In genomic region chr16:85626191-85626951, GRCh38 we compare ENCODE assay signal across 14 cellular contexts. TPM values are rescaled to one million over a fixed set of nuclear protein-coding genes. Genes with fewer than 3 reads are reported as not detected.
DNase-seq lines count a peak whose midpoint lies in the region; ATAC-seq and TF ChIP-seq lines count a peak whose summit lies in the region.
"Had no signal": no experiment of that assay in that cellular context is flagged by ENCODE, and none has a peak within 500 bp of the region (broad histone marks: within the 10 kb centered on the region; RNA-seq: fewer than 3 reads in every experiment).

No MANE protein-coding gene starts in this region.

- no peaks in the 10 kb centered on the region for H3K27me3 Mint-ChIP-seq in CD4-positive, alpha-beta T cell

- intact Hi-C loops in heart right ventricle (cut with DNase I) (no loop called here), thyroid gland (cut with DNase I) (no loop called here)
- intact Hi-C loops in CD4-positive, alpha-beta T cell (cut with DNase I, micrococcal nuclease) = no loop called here

- H3K36me3 ChIP-seq in heart right ventricle (peaks cover 0 to 3% (median 0%) of the 10 kb centered on the region in 9 donors), thyroid gland (no peaks in the 10 kb centered on the region)
- H3K36me3 ChIP-seq: gastroesophageal sphincter had no signal

- H3K9me3 ChIP-seq in heart right ventricle (peaks cover 0 to 14% (median 6%) of the 10 kb centered on the region in 11 donors), thyroid gland (no peaks in the 10 kb centered on the region)
- peaks cover 8% of the 10 kb centered on the region for H3K9me3 ChIP-seq in CD4-positive, alpha-beta T cell (ENCODE audit: control insufficient read depth, low read length)

- peak in 5 of 8 donors; percentile 10 to 49 (median 32) for ATAC-seq in heart right ventricle
- ATAC-seq in CD4-positive, alpha-beta T cell (ENCODE audit: poor library complexity) = no peak
- ATAC-seq: gastroesophageal sphincter, HCT116, mucosa of descending colon had no signal

- H3K9me3 Mint-ChIP-seq in CD4-positive, alpha-beta T cell = no peaks in the 10 kb centered on the region

- TF ChIP-seq POLR2A in thyroid gland (IDR thresholded peaks at IDR 0.05) = no peak

- no peak overlapping the region for H3K4me3 Mint-ChIP-seq in CD4-positive, alpha-beta T cell

- POLR2A ChIA-PET in CD4-positive, alpha-beta T cell (lab: Charles Lee) = no interaction called here

- DNase-seq in NCI-H1092 (lab: John Stamatoyannopoulos, UW) (peak; percentile 88), NCI-H69 (lab: John Stamatoyannopoulos, UW) (peak; percentile 97), heart right ventricle (no peak), retina (peak; percentile 92), ureter (ENCODE audit: low spot score) (no peak), thyroid gland (no peak), OCI-M2 (lab: John Stamatoyannopoulos, UW; ENCODE audit: unreplicated experiment) (no peak)
- DNase-seq in CD4-positive, alpha-beta T cell = no peak
- DNase-seq: central memory CD4-positive, alpha-beta T cell; mucosa of descending colon; NCI-H1048; T-helper 1 cell had no signal

- peak overlapping the region in 5 of 10 donors; percentile 18 to 39 (median 30) for H3K4me3 ChIP-seq in heart right ventricle
- no peak overlapping the region for H3K4me3 ChIP-seq in thyroid gland (replicated peaks in 1 of 3)
- H3K4me3 ChIP-seq: gastroesophageal sphincter, mucosa of descending colon had no signal

- H3K4me1 Mint-ChIP-seq in CD4-positive, alpha-beta T cell (ENCODE audit: low read depth) = peaks cover 18% of the 10 kb centered on the region

- TF ChIP-seq CTCF in heart right ventricle (IDR thresholded peaks at IDR 0.05) (no peak), thyroid gland (IDR thresholded peaks at IDR 0.05) (no peak)
- no peak for TF ChIP-seq CTCF in CD4-positive, alpha-beta T cell (IDR thresholded peaks at IDR 0.05)

- 23 to 34% methylated on average over 35 of the region's 35 CpGs for WGBS in heart right ventricle, 2 donors
- WGBS in thyroid gland, 2 donors = 59 to 64% methylated on average over 35 of the region's 35 CpGs

- H3K27me3 ChIP-seq in heart right ventricle = no peaks in the 10 kb centered on the region
- H3K27me3 ChIP-seq in CD4-positive, alpha-beta T cell (ENCODE audit: control insufficient read depth, insufficient read depth, low read length) = no peaks in the 10 kb centered on the region
- no peaks in the 10 kb centered on the region for H3K27me3 ChIP-seq in thyroid gland
- H3K27me3 ChIP-seq: gastroesophageal sphincter had no signal

- H3K36me3 Mint-ChIP-seq in CD4-positive, alpha-beta T cell (ENCODE audit: low read depth) = no peaks in the 10 kb centered on the region

- no peak overlapping the region for H3K27ac Mint-ChIP-seq in CD4-positive, alpha-beta T cell

- CTCF ChIA-PET in CD4-positive, alpha-beta T cell (lab: Charles Lee) = no interaction called here

- H3K4me1 ChIP-seq in heart right ventricle (peaks cover 26 to 92% (median 59%) of the 10 kb centered on the region in 9 donors), thyroid gland (peaks cover 23 to 40% of the 10 kb centered on the region in 2 donors)

- H3K27ac ChIP-seq in heart right ventricle (peak overlapping the region in 9 of 10 donors; percentile 52 to 94 (median 90)), thyroid gland (no peak overlapping the region)
- no peak overlapping the region for H3K27ac ChIP-seq in CD4-positive, alpha-beta T cell (ENCODE audit: low read depth, low read length)

RNA-seq across cellular contexts. Expression of gene GSE1, which starts 13.2 kb away (rescaled TPM):
- total RNA-seq in heart right ventricle = 10 to 100 TPM; 31.1 to 53.2 (median 33.6) TPM
- polyA plus RNA-seq in heart right ventricle = 10 to 100 TPM; 15.6 to 25.0 TPM
- total RNA-seq in ureter = 49.8 TPM
- 10 to 100 TPM; 11.7 to 13.7 TPM for total RNA-seq in CD4-positive, alpha-beta T cell
- 100 to 1,000 TPM in 1 of 4 donors, 10 to 100 TPM in 3; 54.2 to 155 (median 71.9) TPM for total RNA-seq in thyroid gland

Comparison
In these comparisons a context has a peak if more than half of its experiments do, and no peak if none do; other contexts are left out.
1. DNase-seq: peak in NCI-H1092 (single experiment), NCI-H69 (single experiment) and retina (single experiment); none in heart right ventricle (0 of 2), ureter (single experiment), CD4-positive, alpha-beta T cell (0 of 10), thyroid gland (0 of 2) and OCI-M2 (single experiment).
2. H3K27ac ChIP-seq: peak in heart right ventricle (9 of 10); none in CD4-positive, alpha-beta T cell (single experiment) and thyroid gland (0 of 3).